ENCODE assay signal across 32 cellular contexts in genomic region chr22:29426476-29426875, GRCh38. TPM values are rescaled to one million over a fixed set of nuclear protein-coding genes. Genes with fewer than 3 reads are reported as not detected.
"Had no signal": no experiment of that assay in that cellular context is flagged by ENCODE, and none has a peak within 500 bp of the region (broad histone marks: within the 10 kb centered on the region; RNA-seq: fewer than 3 reads in every experiment).

No MANE protein-coding gene starts in this region.

- H3K27ac ChIP-seq: ascending aorta, cardiac muscle cell, VCaP had no signal

- H3K4me1 ChIP-seq: ascending aorta had no signal

- H3K4me3 ChIP-seq: ascending aorta, cardiac muscle cell had no signal

- H3K36me3 ChIP-seq: ascending aorta, cardiac muscle cell had no signal

- H3K9me3 ChIP-seq: ascending aorta had no signal

- H3K27me3 ChIP-seq: ascending aorta, cardiac muscle cell had no signal

- DNase-seq: activated B cell treated with CpG ODN at 0.5 μM for 24 hours; activated CD4-positive, alpha-beta memory T cell treated with anti-CD3 and anti-CD28 coated beads, Interleukin-2, amount 10 ng/mL, durations not matched to agents 7 days and 5 days; activated CD4-positive, alpha-beta T cell treated with anti-CD3 and anti-CD28 coated beads for 1 hour; activated CD4-positive, alpha-beta T cell treated with anti-CD3 and anti-CD28 coated beads for 36 hours; activated CD4-positive, alpha-beta T cell treated with anti-CD3 and anti-CD28 coated beads for 48 hours; activated CD4-positive, alpha-beta T cell treated with anti-CD3 and anti-CD28 coated beads, Interleukin-2, amount 10 ng/mL, durations not matched to agents 7 days and 5 days; activated CD4-positive, alpha-beta T cell treated with anti-CD3 and anti-CD28 coated beads, Interleukin-2, amount 50 U/mL, for 48 hours; activated CD8-positive, alpha-beta memory T cell treated with anti-CD3 and anti-CD28 coated beads for 24 hours; activated CD8-positive, alpha-beta memory T cell treated with anti-CD3 and anti-CD28 coated beads, Interleukin-2, amount 10 ng/mL, durations not matched to agents 7 days and 5 days; activated CD8-positive, alpha-beta memory T cell treated with anti-CD3 and anti-CD28 coated beads, Interleukin-2, amount 50 U/mL, for 48 hours; activated CD8-positive, alpha-beta T cell treated with anti-CD3 and anti-CD28 coated beads, Interleukin-2, amount 10 ng/mL, durations not matched to agents 7 days and 5 days; activated effector memory CD4-positive, alpha-beta T cell treated with Interleukin-2 at 50 U/mL for 16 hours; activated gamma-delta T cell; activated naive CD4-positive, alpha-beta T cell treated with anti-CD3 and anti-CD28 coated beads, Interleukin-2, amount 10 ng/mL, durations not matched to agents 7 days and 5 days; activated naive CD4-positive, alpha-beta T cell treated with Interleukin-2 at 50 U/mL for 16 hours; activated naive CD8-positive, alpha-beta T cell treated with anti-CD3 and anti-CD28 coated beads, Interleukin-2, amount 10 ng/mL, durations not matched to agents 7 days and 5 days; activated naive CD8-positive, alpha-beta T cell treated with anti-CD3 and anti-CD28 coated beads, Interleukin-2, amount 50 U/mL, for 24 hours; activated T-cell treated with anti-CD3 and anti-CD28 coated beads, Interleukin-2, amount 50 U/mL, for 24 hours; activated T-cell treated with anti-CD3 and anti-CD28 coated beads, Interleukin-2, amount 50 U/mL, for 48 hours; amygdala; anterior cingulate cortex; caudate nucleus; SW 1271; T-helper 1 cell; T-helper 2 cell; T-helper 9 cell had no signal

- ATAC-seq: activated CD4-positive, alpha-beta T cell treated with anti-CD3 and anti-CD28 coated beads for 36 hours; activated CD4-positive, CD25-positive, alpha-beta regulatory T cell treated with anti-CD3 and anti-CD28 coated beads, Interleukin-2, amount 50 U/mL, for 24 hours; activated CD8-positive, alpha-beta memory T cell treated with anti-CD3 and anti-CD28 coated beads, Interleukin-2, amount 10 ng/mL, durations not matched to agents 7 days and 5 days; activated CD8-positive, alpha-beta T cell treated with anti-CD3 and anti-CD28 coated beads, Interleukin-2, amount 10 ng/mL, durations not matched to agents 7 days and 5 days; activated naive CD8-positive, alpha-beta T cell treated with anti-CD3 and anti-CD28 coated beads, Interleukin-2, amount 50 U/mL, for 24 hours had no signal

RNA-seq across cellular contexts. Expression of gene RFPL1, which starts 11.9 kb away (rescaled TPM):
- total RNA-seq: activated B cell treated with CpG ODN at 0.5 μM for 24 hours; activated CD4-positive, alpha-beta memory T cell treated with anti-CD3 and anti-CD28 coated beads, Interleukin-2, amount 10 ng/mL, durations not matched to agents 7 days and 5 days; activated CD4-positive, alpha-beta T cell treated with anti-CD3 and anti-CD28 coated beads for 36 hours; activated CD4-positive, alpha-beta T cell treated with anti-CD3 and anti-CD28 coated beads, Interleukin-2, amount 10 ng/mL, durations not matched to agents 7 days and 5 days; activated CD8-positive, alpha-beta memory T cell treated with anti-CD3 and anti-CD28 coated beads, Interleukin-2, amount 10 ng/mL, durations not matched to agents 7 days and 5 days; activated CD8-positive, alpha-beta T cell treated with anti-CD3 and anti-CD28 coated beads, Interleukin-2, amount 10 ng/mL, durations not matched to agents 7 days and 5 days; activated naive CD8-positive, alpha-beta T cell treated with anti-CD3 and anti-CD28 coated beads, Interleukin-2, amount 10 ng/mL, durations not matched to agents 7 days and 5 days; activated T-helper 2 cell treated with anti-CD3 and anti-CD28 coated beads, Interferon-gamma antibody, Interleukin-2, Interleukin-4, amounts not matched to agents 10 μg/mL and 5 μg/mL and 100 μg/mL, durations not matched to agents 14 hours and 24 hours and 36 hours; ascending aorta; bronchial epithelial cell; cardiac muscle cell had no signal
- polyA plus RNA-seq: cardiac muscle cell had no signal
